ENCODE assay signal across 8 cellular contexts in the genomic region with DNA sequence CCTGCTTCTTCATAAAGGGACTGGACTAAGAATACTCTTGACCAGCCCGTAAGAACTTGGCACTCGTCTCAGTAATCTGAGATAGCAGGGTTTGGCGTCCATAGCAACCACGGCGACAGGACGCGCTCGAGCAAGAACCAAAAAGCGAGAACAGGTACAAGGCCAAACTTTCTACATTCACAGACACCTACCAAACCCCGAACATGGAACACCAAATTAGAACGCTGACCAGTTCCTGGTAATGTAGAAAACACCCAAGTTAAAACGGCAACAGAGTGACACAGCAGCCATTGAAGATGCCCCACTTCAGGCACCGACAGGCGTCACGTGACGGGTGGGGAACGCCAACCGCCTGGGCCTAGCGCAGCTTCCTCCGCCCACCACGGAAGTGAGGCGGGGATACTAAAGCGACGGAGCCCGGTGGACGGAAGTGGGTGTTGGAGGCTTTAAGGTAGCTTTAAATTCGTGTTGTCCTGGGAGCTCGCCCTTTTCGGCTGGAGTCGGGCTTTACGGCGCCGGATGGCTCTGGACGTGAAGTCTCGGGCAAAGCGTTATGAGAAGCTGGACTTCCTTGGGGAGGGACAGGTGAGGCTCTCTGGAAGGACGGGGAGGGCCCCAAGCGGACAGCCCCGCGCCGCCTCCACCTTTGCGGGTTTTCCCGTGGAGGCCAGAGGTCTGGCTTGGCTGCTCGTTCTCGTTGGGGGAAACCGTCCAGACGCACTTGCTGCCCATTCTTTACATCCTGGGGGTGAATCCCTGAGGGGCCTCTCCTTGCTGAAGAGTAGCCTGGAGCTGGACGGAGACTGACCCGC. TPM values are rescaled to one million over a fixed set of nuclear protein-coding genes. Genes with fewer than 3 reads are reported as not detected.
DNase-seq lines count a peak whose midpoint lies in the region; ATAC-seq and TF ChIP-seq lines count a peak whose summit lies in the region.

A gene (plus strand): TSS at position 430 of the 812 bp plus-strand sequence. CDS start 90 bp downstream, at position 520.

- H3K9ac ChIP-seq in SU-DHL-6 (ENCODE audit: low read length): peak within 1 kb of the TSS; percentile 82

- H3K4me1 ChIP-seq in ovary (ENCODE audit: insufficient read depth) (peaks cover 6% of the 10 kb centered on the region), thyroid gland (peaks cover 10 to 13% of the 10 kb centered on the region in 2 donors)

- peak within 1 kb of the TSS; percentile 97 for H3K4me3 Mint-ChIP-seq in activated naive CD8-positive, alpha-beta T cell treated with anti-CD3 and anti-CD28 coated beads, Interleukin-2, amount 10 ng/mL, durations not matched to agents 7 days and 5 days

- peaks cover 21% of the 10 kb centered on the region for H3K4me1 Mint-ChIP-seq in activated naive CD8-positive, alpha-beta T cell treated with anti-CD3 and anti-CD28 coated beads, Interleukin-2, amount 10 ng/mL, durations not matched to agents 7 days and 5 days

- H3K27me3 ChIP-seq in SU-DHL-6 (ENCODE audit: low read length) (no peaks in the 10 kb centered on the region), ovary (no peaks in the 10 kb centered on the region), thyroid gland (no peaks in the 10 kb centered on the region)

- peak within 1 kb of the TSS; percentile 83 for H3K4me3 ChIP-seq in SU-DHL-6 (ENCODE audit: insufficient read depth, low read length, poor library complexity, severe bottlenecking)
- H3K4me3 ChIP-seq in ovary: peak within 1 kb of the TSS; percentile 72
- H3K4me3 ChIP-seq in thyroid gland (replicated peaks in 1 of 3): peak within 1 kb of the TSS; percentile 4 to 73 (median 67)

- ATAC-seq in HG02678 (IDR thresholded peaks at IDR 0.05; ENCODE audit: unreplicated experiment) (peak; percentile 99), Right ventricle myocardium inferior (peak; percentile 100)
- peak; percentile 100 for ATAC-seq in activated naive CD8-positive, alpha-beta T cell treated with anti-CD3 and anti-CD28 coated beads, Interleukin-2, amount 10 ng/mL, durations not matched to agents 7 days and 5 days (ENCODE audit: low read depth)

- peak; percentile 20 for DNase-seq in NCI-H128 (lab: John Stamatoyannopoulos, UW; ENCODE audit: unreplicated experiment)
- peak; percentile 89 for DNase-seq in activated naive CD8-positive, alpha-beta T cell treated with anti-CD3 and anti-CD28 coated beads, Interleukin-2, amount 10 ng/mL, durations not matched to agents 7 days and 5 days
- peak; percentile 96 for DNase-seq in Right ventricle myocardium inferior (ENCODE audit: missing footprints)
- DNase-seq in ovary: peak; percentile 89 to 94 (median 90)
- peak; percentile 97 for DNase-seq in thyroid gland

- peak within 1 kb of the TSS; percentile 83 for H3K27ac Mint-ChIP-seq in activated naive CD8-positive, alpha-beta T cell treated with anti-CD3 and anti-CD28 coated beads, Interleukin-2, amount 10 ng/mL, durations not matched to agents 7 days and 5 days

- TF ChIP-seq POLR2A in GM10847 (IDR thresholded peaks at IDR 0.05; ENCODE audit: extremely low read depth, insufficient read length) (peak; percentile 62), ovary (IDR thresholded peaks at IDR 0.05) (no peak), thyroid gland (IDR thresholded peaks at IDR 0.05) (peak in 1 of 2 donors; percentile 77)

- H3K9me2 ChIP-seq in SU-DHL-6 (replicated peaks; ENCODE audit: insufficient read depth, low read length): no peaks in the 10 kb centered on the region

- peak within 1 kb of the TSS; percentile 94 for H2AFZ ChIP-seq in SU-DHL-6 (ENCODE audit: low read depth, low read length, severe bottlenecking)

- 0 to 1% (median 0%) methylated on average over 48 to 49 of the region's 49 CpGs for WGBS in ovary, 3 donors
- 0% methylated on average over 35 to 41 of the region's 49 CpGs for WGBS in thyroid gland, 2 donors

- peak within 1 kb of the TSS; percentile 87 for H3K4me2 ChIP-seq in SU-DHL-6 (ENCODE audit: low read depth, low read length, poor library complexity, severe bottlenecking)

- H3K27me3 Mint-ChIP-seq in activated naive CD8-positive, alpha-beta T cell treated with anti-CD3 and anti-CD28 coated beads, Interleukin-2, amount 10 ng/mL, durations not matched to agents 7 days and 5 days: no peaks in the 10 kb centered on the region

- H3K79me2 ChIP-seq in SU-DHL-6 (ENCODE audit: insufficient read depth, low read length): peaks cover 33% of the 10 kb centered on the region

- POLR2A ChIA-PET in activated naive CD8-positive, alpha-beta T cell treated with anti-CD3 and anti-CD28 coated beads, Interleukin-2, amount 10 ng/mL, durations not matched to agents 7 days and 5 days (lab: Charles Lee): interaction anchor here (0.5 to 2.3 kb wide), 10 partner anchors 10 to 141 kb away, joined by 3 to 14 read pairs (median 4); a partner anchor contains a TSS

- TF ChIP-seq CTCF in SU-DHL-6 (IDR thresholded peaks at IDR 0.05; ENCODE audit: insufficient read depth, low read length, poor library complexity, severe bottlenecking) (no peak), ovary (IDR thresholded peaks at IDR 0.05) (no peak), thyroid gland (IDR thresholded peaks at IDR 0.05) (no peak)

- no peaks in the 10 kb centered on the region for H3K9me3 Mint-ChIP-seq in activated naive CD8-positive, alpha-beta T cell treated with anti-CD3 and anti-CD28 coated beads, Interleukin-2, amount 10 ng/mL, durations not matched to agents 7 days and 5 days

- peaks cover 15% of the 10 kb centered on the region for H3K36me3 Mint-ChIP-seq in activated naive CD8-positive, alpha-beta T cell treated with anti-CD3 and anti-CD28 coated beads, Interleukin-2, amount 10 ng/mL, durations not matched to agents 7 days and 5 days

- H3F3A ChIP-seq in SU-DHL-6 (ENCODE audit: insufficient read depth): peaks cover 4% of the 10 kb centered on the region

- peaks cover 13% of the 10 kb centered on the region; the same call in 1 of the 2 replicates for H3K36me3 ChIP-seq in SU-DHL-6 (ENCODE audit: low read length)
- no peaks in the 10 kb centered on the region for H3K36me3 ChIP-seq in ovary
- peaks cover 2 to 6% of the 10 kb centered on the region in 2 donors for H3K36me3 ChIP-seq in thyroid gland

- H4K20me1 ChIP-seq in SU-DHL-6 (ENCODE audit: low read depth, low read length): no peaks in the 10 kb centered on the region

- peak within 1 kb of the TSS; percentile 22; the same call in 1 of the 2 replicates for H3K27ac ChIP-seq in SU-DHL-6 (ENCODE audit: low read depth, low read length)
- peak within 1 kb of the TSS in 1 of 2 donors; percentile 66 for H3K27ac ChIP-seq in ovary
- H3K27ac ChIP-seq in thyroid gland: peak within 1 kb of the TSS; percentile 36 to 71 (median 58)

- intact Hi-C loops in Right ventricle myocardium inferior (cut with DNase I): loop anchor here (1.0 to 5.0 kb wide), 3 partner anchors 16 to 98 kb away; a partner anchor contains a TSS
- intact Hi-C loops in ovary (cut with DNase I): no loop called here
- intact Hi-C loops in thyroid gland (cut with DNase I): no loop called here

- TF ChIP-seq EP300 in ovary (IDR thresholded peaks at IDR 0.05): no peak

- no peaks in the 10 kb centered on the region for H3K9me3 ChIP-seq in SU-DHL-6 (ENCODE audit: insufficient read depth, low read length)
- H3K9me3 ChIP-seq in ovary: no peaks in the 10 kb centered on the region
- H3K9me3 ChIP-seq in thyroid gland: no peaks in the 10 kb centered on the region

RNA-seq across cellular contexts. Expression of the gene that starts here (rescaled TPM):
- total RNA-seq in activated naive CD8-positive, alpha-beta T cell treated with anti-CD3 and anti-CD28 coated beads, Interleukin-2, amount 10 ng/mL, durations not matched to agents 7 days and 5 days: 10 to 100 TPM; 21.2 to 23.7 TPM
- 10.5 TPM for total RNA-seq in Right ventricle myocardium inferior
- total RNA-seq in ovary: 10 to 100 TPM in 6 of 7 donors, 1 to 10 TPM in 1; 8.3 to 19.6 (median 14.4) TPM
- polyA plus RNA-seq in ovary: 10 to 100 TPM; 17.2 to 20.1 TPM
- 10 to 100 TPM; 16.7 to 54.5 (median 24.1) TPM for total RNA-seq in thyroid gland

Comparison
In these comparisons a context has a peak if more than half of its experiments do, and no peak if none do; other contexts are left out.
1. DNase-seq: peak in every context shown above with its lines; median percentile 97 in thyroid gland; 96 in Right ventricle myocardium inferior; 90 in ovary; 89 in activated naive CD8-positive, alpha-beta T cell treated with anti-CD3 and anti-CD28 coated beads, Interleukin-2, amount 10 ng/mL, durations not matched to agents 7 days and 5 days; 20 in NCI-H128.